15 cellular contexts compared by ENCODE assay signal in genomic region chr18:12372406-12372805, GRCh38. TPM values are rescaled to one million over a fixed set of nuclear protein-coding genes. Genes with fewer than 3 reads are reported as not detected.
"Had no signal": no experiment of that assay in that cellular context is flagged by ENCODE, and none has a peak within 500 bp of the region (broad histone marks: within the 10 kb centered on the region; RNA-seq: fewer than 3 reads in every experiment).

No MANE protein-coding gene starts in this region.

- DNase-seq: activated CD4-positive, alpha-beta T cell treated with anti-CD3 and anti-CD28 coated beads for 1 hour; activated CD4-positive, alpha-beta T cell treated with anti-CD3 and anti-CD28 coated beads, Interleukin-2, amount 50 U/mL, for 48 hours; activated CD8-positive, alpha-beta memory T cell treated with anti-CD3 and anti-CD28 coated beads, Interleukin-2, amount 10 ng/mL, durations not matched to agents 7 days and 5 days; activated T-cell treated with anti-CD3 and anti-CD28 coated beads, Interleukin-2, amount 50 U/mL, for 4 hours; endodermal cell; left colon; SIG-M5; sigmoid colon; stimulated activated CD4-positive, alpha-beta T cell treated with anti-CD3 and anti-CD28 coated beads, Interleukin-12 subunit alpha, Interleukin-12 subunit beta, amount 100 ng/mL, for 4 hours; stimulated activated naive CD4-positive, alpha-beta T cell treated with Interleukin-2 at 50 U/mL for 16 hours had no signal

- H3K27ac Mint-ChIP-seq: dendritic cell treated with granulocyte-macrophage colony-stimulating factor and Interleukin-4, amounts not matched to agents 40 ng/mL and 50 ng/mL, for 4 days; endodermal cell had no signal

- H3K4me3 ChIP-seq: ascending aorta, sigmoid colon, suprapubic skin had no signal

- H3K27me3 Mint-ChIP-seq: activated CD8-positive, alpha-beta memory T cell treated with anti-CD3 and anti-CD28 coated beads, Interleukin-2, amount 10 ng/mL, durations not matched to agents 7 days and 5 days; central memory CD8-positive, alpha-beta T cell; dendritic cell treated with granulocyte-macrophage colony-stimulating factor and Interleukin-4, amounts not matched to agents 40 ng/mL and 50 ng/mL, for 4 days; memory B cell had no signal

- H3K27ac ChIP-seq: ascending aorta, sigmoid colon, suprapubic skin had no signal

- H3K4me3 Mint-ChIP-seq: activated CD8-positive, alpha-beta memory T cell treated with anti-CD3 and anti-CD28 coated beads, Interleukin-2, amount 10 ng/mL, durations not matched to agents 7 days and 5 days; activated T-cell treated with anti-CD3 and anti-CD28 coated beads, Interleukin-2, amount 50 U/mL, for 4 hours; central memory CD8-positive, alpha-beta T cell; dendritic cell treated with granulocyte-macrophage colony-stimulating factor and Interleukin-4, amounts not matched to agents 40 ng/mL and 50 ng/mL, for 4 days; endodermal cell; memory B cell had no signal

- H3K9me3 Mint-ChIP-seq: activated T-cell treated with anti-CD3 and anti-CD28 coated beads, Interleukin-2, amount 50 U/mL, for 4 hours; central memory CD8-positive, alpha-beta T cell; dendritic cell treated with granulocyte-macrophage colony-stimulating factor and Interleukin-4, amounts not matched to agents 40 ng/mL and 50 ng/mL, for 4 days; endodermal cell; memory B cell had no signal

- H3K9me3 ChIP-seq: ascending aorta, sigmoid colon, suprapubic skin had no signal

- ATAC-seq: activated CD8-positive, alpha-beta memory T cell treated with anti-CD3 and anti-CD28 coated beads, Interleukin-2, amount 10 ng/mL, durations not matched to agents 7 days and 5 days; activated T-cell treated with anti-CD3 and anti-CD28 coated beads, Interleukin-2, amount 50 U/mL, for 4 hours had no signal

- H3K27me3 ChIP-seq: ascending aorta, sigmoid colon, suprapubic skin had no signal

RNA-seq across cellular contexts. Expression of gene PRELID3A, which starts 35.3 kb away (rescaled TPM):
- total RNA-seq: ascending aorta had no signal
